In the genomic region with DNA sequence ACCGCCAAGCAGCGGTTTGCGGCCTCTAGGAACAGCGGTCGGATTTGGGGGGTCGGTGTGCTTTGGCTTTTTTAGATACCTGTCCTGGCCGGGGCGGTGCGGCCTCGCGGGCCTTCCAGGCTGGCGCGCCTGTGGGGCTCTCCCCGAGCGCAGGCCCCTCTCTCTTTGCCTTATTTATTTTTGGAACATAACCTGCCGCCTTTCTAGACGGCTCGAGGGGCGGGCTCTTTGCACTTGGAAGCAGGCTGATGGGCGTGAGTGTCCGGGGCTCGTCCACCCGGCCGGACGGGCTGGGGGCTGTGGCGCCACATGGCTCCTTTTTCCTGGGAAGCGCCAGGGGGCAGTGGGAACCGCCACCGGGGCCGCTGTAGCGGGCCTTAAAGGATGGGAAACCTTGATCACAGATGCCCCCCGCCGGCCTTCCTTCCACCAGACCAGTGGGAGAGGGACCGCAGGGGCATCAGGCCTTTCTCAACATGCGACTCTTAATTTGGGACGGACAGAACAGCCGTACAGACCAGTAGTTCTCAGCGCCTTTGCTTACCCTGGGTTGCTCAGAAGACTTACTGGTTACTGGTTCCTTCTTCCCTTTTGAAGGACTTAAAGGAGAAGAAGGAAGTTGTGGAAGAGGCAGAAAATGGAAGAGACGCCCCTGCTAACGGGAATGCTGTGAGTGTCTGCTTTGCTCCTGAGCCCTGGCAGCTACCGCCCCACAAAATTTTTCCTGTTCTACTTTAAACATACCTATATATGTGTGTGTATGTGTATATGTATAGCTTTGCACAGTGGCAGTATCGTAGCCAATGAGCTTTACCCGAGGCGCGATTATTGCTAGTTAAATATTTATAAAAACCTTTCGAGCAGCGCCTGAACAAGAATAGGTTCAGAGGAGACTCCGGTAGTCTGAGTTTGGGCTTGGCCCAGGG, we compare ENCODE assay signal across 2 cellular contexts.
TF ChIP-seq lines count a peak whose summit lies in the region.

No MANE protein-coding gene starts in this region.

TF ChIP-seq in A549, 52 proteins besides CTCF, POLR2A, EP300 and RAD21 (continued from another document):
- TF ChIP-seq MAX (IDR thresholded peaks at IDR 0.05), result 0 out of 2 replicates have a peak, but pooled peaks have one; percentile 20
- no peak for TF ChIP-seq MAZ (IDR thresholded peaks at IDR 0.05; ENCODE audit: borderline replicate concordance, low read depth, low read length)
- TF ChIP-seq ESRRA (IDR thresholded peaks at IDR 0.05; ENCODE audit: borderline replicate concordance, low read length), result no peak
- 0 out of 2 replicates have a peak, but pooled peaks have one; percentile 38 for TF ChIP-seq HMGXB4 (CRISPR knock-in tag; IDR thresholded peaks at IDR 0.05; ENCODE audit: borderline replicate concordance)
- no peak for TF ChIP-seq SMC3 (IDR thresholded peaks at IDR 0.05)
- TF ChIP-seq, protein P1, sequence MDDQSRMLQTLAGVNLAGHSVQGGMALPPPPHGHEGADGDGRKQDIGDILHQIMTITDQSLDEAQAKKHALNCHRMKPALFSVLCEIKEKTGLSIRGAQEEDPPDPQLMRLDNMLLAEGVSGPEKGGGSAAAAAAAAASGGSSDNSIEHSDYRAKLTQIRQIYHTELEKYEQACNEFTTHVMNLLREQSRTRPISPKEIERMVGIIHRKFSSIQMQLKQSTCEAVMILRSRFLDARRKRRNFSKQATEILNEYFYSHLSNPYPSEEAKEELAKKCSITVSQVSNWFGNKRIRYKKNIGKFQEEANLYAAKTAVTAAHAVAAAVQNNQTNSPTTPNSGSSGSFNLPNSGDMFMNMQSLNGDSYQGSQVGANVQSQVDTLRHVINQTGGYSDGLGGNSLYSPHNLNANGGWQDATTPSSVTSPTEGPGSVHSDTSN (IDR thresholded peaks at IDR 0.05), result no peak
- TF ChIP-seq BHLHE40 (IDR thresholded peaks at IDR 0.05; ENCODE audit: low read depth, low read length), result no peak
- peak; percentile 33; the same call in 1 of the 2 replicates for TF ChIP-seq PHF8 (IDR thresholded peaks at IDR 0.05; ENCODE audit: borderline replicate concordance, low read depth)
TF ChIP-seq in A549: peak in this region for 3.

TF ChIP-seq in GM23338, 12 proteins besides CTCF, POLR2A, EP300 and RAD21:
- no peak for TF ChIP-seq ZNF462 (CRISPR knock-in tag; IDR thresholded peaks at IDR 0.05)
- TF ChIP-seq STAT1 (IDR thresholded peaks at IDR 0.05; ENCODE audit: unreplicated experiment), result peak; percentile 4
- peak; percentile 1 for TF ChIP-seq POLR2AphosphoS5 (IDR thresholded peaks at IDR 0.05; ENCODE audit: low read depth)
TF ChIP-seq in GM23338: peak in this region for 2.
